In the genomic region with DNA sequence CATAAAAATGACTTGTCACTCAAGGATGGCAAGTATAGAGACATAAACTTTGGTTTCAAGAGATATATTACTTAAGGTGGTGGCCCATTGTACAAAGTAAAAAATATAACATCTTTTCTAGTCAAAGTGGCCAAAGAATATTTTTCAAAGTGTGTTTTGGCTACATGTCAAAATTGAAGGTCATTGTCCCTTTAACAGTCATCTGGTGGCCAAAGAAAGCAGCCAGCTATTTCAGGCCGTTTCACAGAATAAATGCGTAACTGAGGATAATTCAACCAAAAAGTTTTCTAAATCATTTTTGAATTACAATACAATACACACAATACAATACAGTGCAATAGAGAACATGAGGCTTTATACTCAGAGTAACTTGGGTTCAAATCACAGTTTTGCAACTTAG, we compare ENCODE assay signal across 19 cellular contexts. TPM values are rescaled to one million over a fixed set of nuclear protein-coding genes. Genes with fewer than 3 reads are reported as not detected.
DNase-seq lines count a peak whose midpoint lies in the region; ATAC-seq and TF ChIP-seq lines count a peak whose summit lies in the region.
"Had no signal": no experiment of that assay in that cellular context is flagged by ENCODE, and none has a peak within 500 bp of the region (broad histone marks: within the 10 kb centered on the region; RNA-seq: fewer than 3 reads in every experiment).

No MANE protein-coding gene starts in this region.

- TF ChIP-seq POLR2A in right lobe of liver (IDR thresholded peaks at IDR 0.05): no peak

- no peak overlapping the region for H3K9ac ChIP-seq in liver (ENCODE audit: low read depth in 1 of 2, low read length in 2 of 2)
- H3K9ac ChIP-seq: BLaER1 treated with 17β-estradiol and CSF1 and Interleukin-3, amounts not matched to agents 10 nM and 100 nM had no signal

- H3K27me3 ChIP-seq in cardiac muscle cell (no peaks in the 10 kb centered on the region), heart right ventricle (no peaks in the 10 kb centered on the region), right cardiac atrium (ENCODE audit: control insufficient read depth, insufficient read depth) (no peaks in the 10 kb centered on the region), liver (ENCODE audit: control insufficient read depth in 4 of 4, insufficient read depth in 4 of 4, low read length in 3 of 4) (no peaks in the 10 kb centered on the region), right lobe of liver (no peaks in the 10 kb centered on the region), tibial artery (no peaks in the 10 kb centered on the region)
- H3K27me3 ChIP-seq: BLaER1 treated with 17β-estradiol and CSF1 and Interleukin-3, amounts not matched to agents 10 nM and 100 nM had no signal

- TF ChIP-seq CTCF in cardiac muscle cell (IDR thresholded peaks at IDR 0.05; ENCODE audit: low read depth, low read length): no peak
- TF ChIP-seq CTCF in heart right ventricle (IDR thresholded peaks at IDR 0.05): no peak
- TF ChIP-seq CTCF in liver (IDR thresholded peaks at IDR 0.05; ENCODE audit: low read depth, low read length, missing input control): no peak
- TF ChIP-seq CTCF in right lobe of liver (IDR thresholded peaks at IDR 0.05): no peak
- no peak for TF ChIP-seq CTCF in tibial artery (IDR thresholded peaks at IDR 0.05)

- H3K9me3 ChIP-seq in cardiac muscle cell (ENCODE audit: low read depth): no peaks in the 10 kb centered on the region
- H3K9me3 ChIP-seq in heart right ventricle: no peaks in the 10 kb centered on the region
- H3K9me3 ChIP-seq in right cardiac atrium (ENCODE audit: control insufficient read depth, low read length): no peaks in the 10 kb centered on the region
- no peaks in the 10 kb centered on the region for H3K9me3 ChIP-seq in liver (ENCODE audit: control insufficient read depth in 4 of 4, low read length in 3 of 4)
- no peaks in the 10 kb centered on the region for H3K9me3 ChIP-seq in right lobe of liver
- no peaks in the 10 kb centered on the region for H3K9me3 ChIP-seq in tibial artery
- H3K9me3 ChIP-seq: A549; BLaER1 treated with 17β-estradiol and CSF1 and Interleukin-3, amounts not matched to agents 10 nM and 100 nM; Caco-2 had no signal

- ATAC-seq in Right ventricle myocardium inferior (no peak), heart right ventricle (no peak), right cardiac atrium (no peak), right lobe of liver (no peak)
- ATAC-seq: A549; CD8-positive, alpha-beta T cell had no signal

- H3K36me3 ChIP-seq in cardiac muscle cell: no peaks in the 10 kb centered on the region
- no peaks in the 10 kb centered on the region for H3K36me3 ChIP-seq in heart right ventricle
- no peaks in the 10 kb centered on the region for H3K36me3 ChIP-seq in liver (ENCODE audit: control insufficient read depth in 4 of 4, insufficient read depth in 3 of 4, low read depth in 1 of 4, low read length in 3 of 4)
- no peaks in the 10 kb centered on the region for H3K36me3 ChIP-seq in right lobe of liver
- H3K36me3 ChIP-seq in tibial artery: no peaks in the 10 kb centered on the region
- H3K36me3 ChIP-seq: BLaER1 treated with 17β-estradiol and CSF1 and Interleukin-3, amounts not matched to agents 10 nM and 100 nM had no signal

- intact Hi-C loops in Right ventricle myocardium inferior (cut with DNase I) (loop anchor here (5.0 kb wide), 1 partner anchor 868 kb away; no protein-coding TSS in a partner anchor), heart right ventricle (cut with DNase I) (loop anchor here in 4 of 10 donors (5.0 to 10.0 kb wide), 4 partner anchors 70 to 878 kb away; a partner anchor contains a TSS), right cardiac atrium (cut with DNase I) (no loop called here), right lobe of liver (cut with DNase I) (no loop called here), tibial artery (cut with DNase I; ENCODE audit: low total_unique reads) (no loop called here)

- no peak overlapping the region for H3K4me3 ChIP-seq in cardiac muscle cell
- no peak overlapping the region for H3K4me3 ChIP-seq in heart right ventricle
- H3K4me3 ChIP-seq in right cardiac atrium (ENCODE audit: low read length): no peak overlapping the region
- H3K4me3 ChIP-seq in liver (ENCODE audit: low read depth in 1 of 3, low read length in 3 of 3): no peak overlapping the region
- H3K4me3 ChIP-seq in right lobe of liver: no peak overlapping the region
- H3K4me3 ChIP-seq in tibial artery: no peak overlapping the region
- H3K4me3 ChIP-seq: A549; BLaER1 treated with 17β-estradiol and CSF1 and Interleukin-3, amounts not matched to agents 10 nM and 100 nM had no signal

- 30 to 37% methylated on average over 2 of the region's 2 CpGs for WGBS in heart right ventricle, 2 donors
- WGBS in right cardiac atrium: 52% methylated on average over 2 of the region's 2 CpGs
- WGBS in liver: 26% methylated on average over 2 of the region's 2 CpGs
- WGBS in right lobe of liver (ENCODE audit: insufficient coverage, low coverage, low lambda C conversion rate, missing lambda C conversion rate): 22% methylated on average over 2 of the region's 2 CpGs

- H3K4me1 ChIP-seq in cardiac muscle cell (ENCODE audit: low read depth) (peaks cover 29% of the 10 kb centered on the region), heart right ventricle (peaks cover 0 to 34% (median 10%) of the 10 kb centered on the region in 9 donors), right cardiac atrium (ENCODE audit: control insufficient read depth, insufficient read depth, low read length) (peaks cover 5% of the 10 kb centered on the region), liver (ENCODE audit: control insufficient read depth in 4 of 4, insufficient read depth in 4 of 4, low read length in 3 of 4) (peaks cover 1 to 16% (median 9%) of the 10 kb centered on the region in 4 donors), right lobe of liver (peaks cover 0 to 15% (median 0%) of the 10 kb centered on the region in 4 donors), tibial artery (peaks cover 0 to 35% (median 11%) of the 10 kb centered on the region in 4 donors)

- DNase-seq in cardiac muscle cell (ENCODE audit: low read depth in 1 of 2, low spot score in 1 of 2) (no peak), Right ventricle myocardium inferior (ENCODE audit: missing footprints) (no peak), heart right ventricle (no peak), right cardiac atrium (no peak), right lobe of liver (no peak), tibial artery (no peak), SW 1271 (lab: John Stamatoyannopoulos, UW) (no peak)
- DNase-seq: AML-193; Caco-2; Calu3; CD4-positive, alpha-beta T cell; CD8-positive, alpha-beta T cell; DMS79 treated with DMSO at 0.1 percent for 48 hours; GF-D8 had no signal

- H3K27ac ChIP-seq in cardiac muscle cell (peak overlapping the region; percentile 95), heart right ventricle (peak overlapping the region in 8 of 10 donors; percentile 39 to 84 (median 74)), right cardiac atrium (ENCODE audit: low read length) (no peak overlapping the region), liver (ENCODE audit: low read depth in 1 of 2, low read length in 2 of 2) (no peak overlapping the region), right lobe of liver (no peak overlapping the region), tibial artery (peak overlapping the region; percentile 59 to 65)
- H3K27ac ChIP-seq: 22Rv1; A549; BLaER1 treated with 17β-estradiol and CSF1 and Interleukin-3, amounts not matched to agents 10 nM and 100 nM; C4-2B had no signal

- TF ChIP-seq RAD21 in liver (IDR thresholded peaks at IDR 0.05): no peak

TF ChIP-seq in liver, 16 proteins besides CTCF, POLR2A, EP300 and RAD21 (continues in another document):
- TF ChIP-seq GABPA (IDR thresholded peaks at IDR 0.05 in 1 of 2, conservative IDR thresholded peaks at IDR 0.05 in 1 of 2): no peak
- TF ChIP-seq HNF4G (IDR thresholded peaks at IDR 0.05): no peak
- TF ChIP-seq, protein P1, sequence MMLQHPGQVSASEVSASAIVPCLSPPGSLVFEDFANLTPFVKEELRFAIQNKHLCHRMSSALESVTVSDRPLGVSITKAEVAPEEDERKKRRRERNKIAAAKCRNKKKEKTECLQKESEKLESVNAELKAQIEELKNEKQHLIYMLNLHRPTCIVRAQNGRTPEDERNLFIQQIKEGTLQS (IDR thresholded peaks at IDR 0.05): no peak
- no peak for TF ChIP-seq NR2F2 (IDR thresholded peaks at IDR 0.05)
- no peak for TF ChIP-seq EGR1 (IDR thresholded peaks at IDR 0.05; ENCODE audit: low read depth in 2 of 2)
- TF ChIP-seq, protein P2, sequence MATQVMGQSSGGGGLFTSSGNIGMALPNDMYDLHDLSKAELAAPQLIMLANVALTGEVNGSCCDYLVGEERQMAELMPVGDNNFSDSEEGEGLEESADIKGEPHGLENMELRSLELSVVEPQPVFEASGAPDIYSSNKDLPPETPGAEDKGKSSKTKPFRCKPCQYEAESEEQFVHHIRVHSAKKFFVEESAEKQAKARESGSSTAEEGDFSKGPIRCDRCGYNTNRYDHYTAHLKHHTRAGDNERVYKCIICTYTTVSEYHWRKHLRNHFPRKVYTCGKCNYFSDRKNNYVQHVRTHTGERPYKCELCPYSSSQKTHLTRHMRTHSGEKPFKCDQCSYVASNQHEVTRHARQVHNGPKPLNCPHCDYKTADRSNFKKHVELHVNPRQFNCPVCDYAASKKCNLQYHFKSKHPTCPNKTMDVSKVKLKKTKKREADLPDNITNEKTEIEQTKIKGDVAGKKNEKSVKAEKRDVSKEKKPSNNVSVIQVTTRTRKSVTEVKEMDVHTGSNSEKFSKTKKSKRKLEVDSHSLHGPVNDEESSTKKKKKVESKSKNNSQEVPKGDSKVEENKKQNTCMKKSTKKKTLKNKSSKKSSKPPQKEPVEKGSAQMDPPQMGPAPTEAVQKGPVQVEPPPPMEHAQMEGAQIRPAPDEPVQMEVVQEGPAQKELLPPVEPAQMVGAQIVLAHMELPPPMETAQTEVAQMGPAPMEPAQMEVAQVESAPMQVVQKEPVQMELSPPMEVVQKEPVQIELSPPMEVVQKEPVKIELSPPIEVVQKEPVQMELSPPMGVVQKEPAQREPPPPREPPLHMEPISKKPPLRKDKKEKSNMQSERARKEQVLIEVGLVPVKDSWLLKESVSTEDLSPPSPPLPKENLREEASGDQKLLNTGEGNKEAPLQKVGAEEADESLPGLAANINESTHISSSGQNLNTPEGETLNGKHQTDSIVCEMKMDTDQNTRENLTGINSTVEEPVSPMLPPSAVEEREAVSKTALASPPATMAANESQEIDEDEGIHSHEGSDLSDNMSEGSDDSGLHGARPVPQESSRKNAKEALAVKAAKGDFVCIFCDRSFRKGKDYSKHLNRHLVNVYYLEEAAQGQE (IDR thresholded peaks at IDR 0.05): no peak

RNA-seq across cellular contexts. Expression of a gene that starts 4.2 kb away (rescaled TPM):
- total RNA-seq in cardiac muscle cell: 47.5 and 77.3 TPM in 2 replicates
- polyA plus RNA-seq in cardiac muscle cell: 71.5 and 154 TPM in 2 replicates
- 176 TPM for total RNA-seq in Right ventricle myocardium inferior
- total RNA-seq in heart right ventricle: 100 to 1,000 TPM; 143 to 344 (median 222) TPM
- 100 to 1,000 TPM in 1 of 2 donors, 10 to 100 TPM in 1; 76.4 to 212 TPM for polyA plus RNA-seq in heart right ventricle
- 10 to 100 TPM; 11.6 to 15.3 (median 12.0) TPM for total RNA-seq in right cardiac atrium
- polyA plus RNA-seq in right cardiac atrium: 6.2 TPM
- 1 to 10 TPM; 1.8 to 4.0 TPM for total RNA-seq in liver
- polyA plus RNA-seq in liver: 1 to 10 TPM; 2.1 to 4.3 TPM
- total RNA-seq in right lobe of liver: 1 to 10 TPM; 3.7 to 9.8 (median 5.8) TPM

Comparison
In these comparisons a context has a peak if more than half of its experiments do, and no peak if none do; other contexts are left out.
1. H3K27ac ChIP-seq: peak in cardiac muscle cell (single experiment), heart right ventricle (8 of 10) and tibial artery (2 of 2); none in right cardiac atrium (single experiment), liver (0 of 2) and right lobe of liver (0 of 3).